8 cellular contexts compared by ENCODE assay signal in the genomic region with DNA sequence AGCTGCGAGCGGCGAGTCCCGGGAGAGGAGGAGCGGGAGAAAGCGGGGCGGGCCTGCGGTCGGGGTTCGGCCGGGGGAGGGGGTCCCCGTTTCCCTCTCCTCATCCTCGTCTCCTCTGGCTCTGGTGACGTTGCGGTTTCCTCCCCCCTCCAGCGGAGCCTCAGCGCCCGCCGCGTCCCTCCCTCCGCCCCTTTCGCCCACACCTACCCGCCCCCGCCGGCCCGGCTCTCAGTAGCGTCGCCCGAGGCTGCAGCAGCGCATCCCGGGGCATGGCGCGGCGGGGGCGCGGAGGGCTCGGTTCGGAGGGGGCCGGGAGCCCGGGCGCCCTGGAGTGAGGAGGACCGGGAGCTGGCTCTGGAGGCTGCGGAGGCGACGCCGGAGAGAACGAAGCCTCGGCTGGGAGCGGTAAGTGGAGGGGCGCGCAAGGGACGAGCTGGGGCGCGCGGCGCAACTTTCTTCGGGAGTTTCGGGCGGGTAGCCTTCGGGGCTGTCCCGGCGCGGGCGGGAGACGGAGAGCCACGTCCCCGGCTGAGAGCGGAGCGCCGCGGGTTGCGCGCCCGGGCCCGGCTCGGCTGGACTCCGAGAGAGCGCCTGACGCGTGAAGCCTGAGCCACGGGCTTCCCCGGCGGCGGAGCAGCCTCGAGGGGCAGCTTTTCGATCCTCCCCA. TPM values are rescaled to one million over a fixed set of nuclear protein-coding genes. Genes with fewer than 3 reads are reported as not detected.
DNase-seq lines count a peak whose midpoint lies in the region; ATAC-seq and TF ChIP-seq lines count a peak whose summit lies in the region.

DSE (plus strand) TSS at position 231 of the 667 bp plus-strand sequence. CDS start 28,304 bp downstream, outside the sequence.

- H3K36me3 ChIP-seq in BLaER1, result no peaks in the 10 kb centered on the region
- no peaks in the 10 kb centered on the region for H3K36me3 ChIP-seq in adrenal gland (replicated peaks in 1 of 2)
- no peaks in the 10 kb centered on the region for H3K36me3 ChIP-seq in heart right ventricle
- no peaks in the 10 kb centered on the region for H3K36me3 ChIP-seq in upper lobe of right lung

- H3K9ac ChIP-seq in BLaER1, result peak within 1 kb of the TSS; percentile 81

- peak; percentile 62 for ATAC-seq in GM19043 (IDR thresholded peaks at IDR 0.05; ENCODE audit: low read depth, unreplicated experiment)
- ATAC-seq in HG03280 (IDR thresholded peaks at IDR 0.05; ENCODE audit: unreplicated experiment), result peak; percentile 79
- peak; percentile 90 to 98 (median 93) for ATAC-seq in heart right ventricle
- ATAC-seq in upper lobe of right lung, result peak; percentile 94

- WGBS in adrenal gland, 4 donors, result 0 to 1% (median 1%) methylated on average over 1 to 86 of the region's 86 CpGs
- WGBS in heart right ventricle, 2 donors, result 1% methylated on average over 69 to 86 of the region's 86 CpGs

- no peaks in the 10 kb centered on the region for H4K20me1 ChIP-seq in BLaER1

- H3K4me1 ChIP-seq in BLaER1 (peaks cover 19% of the 10 kb centered on the region), adrenal gland (replicated peaks in 1 of 2) (peaks cover 0 to 8% of the 10 kb centered on the region in 2 donors), heart right ventricle (peaks cover 0 to 55% (median 18%) of the 10 kb centered on the region in 9 donors), upper lobe of right lung (peaks cover 3% of the 10 kb centered on the region)

- peak within 1 kb of the TSS; percentile 77 for H3K4me3 ChIP-seq in BLaER1
- H3K4me3 ChIP-seq in adrenal gland, result peak within 1 kb of the TSS; percentile 55 to 86 (median 68)
- peak within 1 kb of the TSS; percentile 50 to 95 (median 84) for H3K4me3 ChIP-seq in heart right ventricle
- H3K4me3 ChIP-seq in upper lobe of right lung, result peak within 1 kb of the TSS; percentile 79

- peak; percentile 71 to 79 for TF ChIP-seq POLR2A in adrenal gland (IDR thresholded peaks at IDR 0.05)

- H3K27ac ChIP-seq in BLaER1 (peak within 1 kb of the TSS; percentile 73), adrenal gland (peak within 1 kb of the TSS; percentile 87 to 95 (median 90)), heart right ventricle (peak within 1 kb of the TSS; percentile 63 to 96 (median 90)), upper lobe of right lung (peak within 1 kb of the TSS; percentile 89)

- TF ChIP-seq CTCF in adrenal gland (IDR thresholded peaks at IDR 0.05) (no peak), heart right ventricle (IDR thresholded peaks at IDR 0.05) (no peak), upper lobe of right lung (IDR thresholded peaks at IDR 0.05) (no peak)

- no peaks in the 10 kb centered on the region for H3K9me3 ChIP-seq in BLaER1
- H3K9me3 ChIP-seq in adrenal gland (replicated peaks in 1 of 3), result no peaks in the 10 kb centered on the region
- no peaks in the 10 kb centered on the region for H3K9me3 ChIP-seq in heart right ventricle
- H3K9me3 ChIP-seq in upper lobe of right lung, result no peaks in the 10 kb centered on the region

- DNase-seq in SK-N-DZ (ENCODE audit: low spot score) (peak; percentile 60), adrenal gland (peak; percentile 77 to 87 (median 81)), heart right ventricle (peak; percentile 85), posterior vena cava (ENCODE audit: low spot score) (peak; percentile 96), upper lobe of right lung (peak; percentile 92)

- H3K27me3 ChIP-seq in BLaER1 (no peaks in the 10 kb centered on the region), adrenal gland (no peaks in the 10 kb centered on the region), heart right ventricle (no peaks in the 10 kb centered on the region), upper lobe of right lung (no peaks in the 10 kb centered on the region)

- intact Hi-C loops in adrenal gland (cut with DNase I) (no loop called here), heart right ventricle (cut with DNase I) (loop anchor here in 1 of 10 donors (10.0 kb wide), 1 partner anchor 76 kb away; no protein-coding TSS in a partner anchor), posterior vena cava (cut with DNase I) (no loop called here), upper lobe of right lung (cut with DNase I) (no loop called here)

- peak within 1 kb of the TSS; percentile 90 for H3K4me2 ChIP-seq in BLaER1

RNA-seq across cellular contexts. Expression of gene DSE, which starts in this region (rescaled TPM):
- polyA plus RNA-seq in SK-N-DZ (2014; cell fraction: cytosol; rRNA removed), result 15.2 and 24.1 TPM in 2 replicates
- polyA plus RNA-seq in SK-N-DZ (2014; cell fraction: nucleus; rRNA removed), result 29.6 and 31.9 TPM in 2 replicates
- 10 to 100 TPM; 14.5 to 67.4 (median 44.4) TPM for total RNA-seq in adrenal gland
- 10 to 100 TPM in 1 of 3 donors, 1 to 10 TPM in 2; 7.7 to 17.2 (median 8.7) TPM for polyA plus RNA-seq in adrenal gland
- total RNA-seq in heart right ventricle, result 10 to 100 TPM in 8 of 10 donors, 1 to 10 TPM in 2; 8.8 to 25.4 (median 12.7) TPM
- 1 to 10 TPM; 3.8 to 5.1 TPM for polyA plus RNA-seq in heart right ventricle
- total RNA-seq in posterior vena cava, result 10 to 100 TPM; 48.5 to 61.5 TPM
- 47.6 TPM for total RNA-seq in upper lobe of right lung

Comparison
In these comparisons a context has a peak if more than half of its experiments do, and no peak if none do; other contexts are left out.
1. Peak in every context shown above with its lines: DNase-seq, ATAC-seq, H3K4me3 ChIP-seq and H3K27ac ChIP-seq.